1 cellular context compared by ENCODE assay signal in the genomic region with DNA sequence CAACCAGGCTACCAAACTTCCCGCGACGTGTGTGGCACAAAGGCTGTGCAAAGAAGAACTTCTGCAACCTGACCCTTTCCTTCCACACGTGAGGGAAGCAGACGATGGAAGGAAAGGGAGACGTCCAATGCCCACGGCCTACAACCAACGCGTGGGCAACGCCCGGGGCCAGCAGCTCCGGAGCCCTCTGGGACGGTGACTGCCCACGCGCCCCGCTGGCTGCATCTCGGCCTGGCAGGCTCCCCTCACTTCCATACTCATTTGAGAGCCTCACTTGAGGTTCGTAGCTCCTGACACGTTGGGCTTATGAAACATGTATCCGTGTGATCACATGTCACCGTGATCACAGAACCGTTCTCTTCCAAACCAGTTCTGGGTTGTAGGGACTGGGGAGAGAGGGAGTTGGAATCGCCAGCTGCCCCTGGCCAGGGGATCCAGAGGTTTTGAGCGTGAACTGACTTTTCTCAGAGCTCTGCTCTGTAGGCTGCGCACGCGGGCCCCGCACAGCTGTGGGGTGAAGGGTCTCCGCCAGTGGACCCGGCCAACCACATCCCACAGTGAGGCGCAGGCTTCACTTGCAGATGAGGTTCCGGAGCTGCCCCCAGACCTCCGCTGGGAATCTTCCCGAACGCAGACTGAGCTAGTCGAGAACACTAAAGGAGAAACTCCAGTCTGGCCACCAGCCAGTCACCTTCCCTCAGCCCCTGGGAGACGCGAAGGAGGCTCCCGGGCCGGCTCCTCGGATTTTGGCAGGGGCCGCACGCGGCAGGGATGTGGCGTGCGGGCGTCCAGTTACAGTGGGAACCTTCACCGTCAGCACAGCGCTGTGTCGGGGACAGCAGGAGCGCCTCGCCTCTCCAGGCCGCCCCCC.
TF ChIP-seq lines count a peak whose summit lies in the region.

No MANE protein-coding gene starts in this region.

TF ChIP-seq in IMR-90, 13 proteins besides CTCF, POLR2A, EP300 and RAD21 (continued from another document):
- TF ChIP-seq, protein P1, sequence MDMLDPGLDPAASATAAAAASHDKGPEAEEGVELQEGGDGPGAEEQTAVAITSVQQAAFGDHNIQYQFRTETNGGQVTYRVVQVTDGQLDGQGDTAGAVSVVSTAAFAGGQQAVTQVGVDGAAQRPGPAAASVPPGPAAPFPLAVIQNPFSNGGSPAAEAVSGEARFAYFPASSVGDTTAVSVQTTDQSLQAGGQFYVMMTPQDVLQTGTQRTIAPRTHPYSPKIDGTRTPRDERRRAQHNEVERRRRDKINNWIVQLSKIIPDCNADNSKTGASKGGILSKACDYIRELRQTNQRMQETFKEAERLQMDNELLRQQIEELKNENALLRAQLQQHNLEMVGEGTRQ (IDR thresholded peaks at IDR 0.05; ENCODE audit: low read depth, low read length) = no peak
- TF ChIP-seq NFE2L2 (IDR thresholded peaks at IDR 0.05; ENCODE audit: low read depth, low read length) (no peak), CHD1 (IDR thresholded peaks at IDR 0.05; ENCODE audit: low read depth, low read length) (no peak), FOS (IDR thresholded peaks at IDR 0.05; ENCODE audit: low read depth, low read length) (no peak), CEBPB (IDR thresholded peaks at IDR 0.05; ENCODE audit: low read depth, low read length) (no peak)
- TF ChIP-seq, protein P2, sequence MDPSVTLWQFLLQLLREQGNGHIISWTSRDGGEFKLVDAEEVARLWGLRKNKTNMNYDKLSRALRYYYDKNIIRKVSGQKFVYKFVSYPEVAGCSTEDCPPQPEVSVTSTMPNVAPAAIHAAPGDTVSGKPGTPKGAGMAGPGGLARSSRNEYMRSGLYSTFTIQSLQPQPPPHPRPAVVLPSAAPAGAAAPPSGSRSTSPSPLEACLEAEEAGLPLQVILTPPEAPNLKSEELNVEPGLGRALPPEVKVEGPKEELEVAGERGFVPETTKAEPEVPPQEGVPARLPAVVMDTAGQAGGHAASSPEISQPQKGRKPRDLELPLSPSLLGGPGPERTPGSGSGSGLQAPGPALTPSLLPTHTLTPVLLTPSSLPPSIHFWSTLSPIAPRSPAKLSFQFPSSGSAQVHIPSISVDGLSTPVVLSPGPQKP (IDR thresholded peaks at IDR 0.05; ENCODE audit: borderline replicate concordance, low read depth, low read length) = no peak
